Comparison of ENCODE assay signal across 12 cellular contexts in genomic region chr10:72085864-72086465, GRCh38. TPM values are rescaled to one million over a fixed set of nuclear protein-coding genes. Genes with fewer than 3 reads are reported as not detected.
DNase-seq lines count a peak whose midpoint lies in the region; ATAC-seq and TF ChIP-seq lines count a peak whose summit lies in the region.
"Had no signal": no experiment of that assay in that cellular context is flagged by ENCODE, and none has a peak within 500 bp of the region (broad histone marks: within the 10 kb centered on the region; RNA-seq: fewer than 3 reads in every experiment).

No MANE protein-coding gene starts in this region.

- TF ChIP-seq POLR2A in spleen (IDR thresholded peaks at IDR 0.05) (no peak), breast epithelium (IDR thresholded peaks at IDR 0.05) (no peak)

- no peaks in the 10 kb centered on the region for H3K27me3 Mint-ChIP-seq in activated T-cell treated with anti-CD3 and anti-CD28 coated beads, Interleukin-2, amount 50 U/mL, for 24 hours

- intact Hi-C loops in spleen (cut with DNase I; ENCODE audit: low total_unique reads) (no loop called here), breast epithelium (cut with DNase I; ENCODE audit: low total_unique reads) (no loop called here)

- peak overlapping the region; percentile 100 for H3K4me3 Mint-ChIP-seq in activated T-cell treated with anti-CD3 and anti-CD28 coated beads, Interleukin-2, amount 50 U/mL, for 24 hours

- peaks cover 78% of the 10 kb centered on the region for H3K4me1 Mint-ChIP-seq in activated T-cell treated with anti-CD3 and anti-CD28 coated beads, Interleukin-2, amount 50 U/mL, for 24 hours (ENCODE audit: low read depth)

- no peaks in the 10 kb centered on the region for H3K9me3 Mint-ChIP-seq in activated T-cell treated with anti-CD3 and anti-CD28 coated beads, Interleukin-2, amount 50 U/mL, for 24 hours

- H3K27ac Mint-ChIP-seq in activated T-cell treated with anti-CD3 and anti-CD28 coated beads, Interleukin-2, amount 50 U/mL, for 24 hours = peak overlapping the region; percentile 89

- H3K27me3 ChIP-seq in OCI-LY1 (ENCODE audit: insufficient read depth, low read length) (no peaks in the 10 kb centered on the region), spleen (replicated peaks in 1 of 7) (peaks cover 0 to 30% (median 16%) of the 10 kb centered on the region in 7 donors), breast epithelium (peaks cover 0 to 21% of the 10 kb centered on the region in 2 donors)
- H3K27me3 ChIP-seq in effector memory CD4-positive, alpha-beta T cell (replicated peaks; ENCODE audit: control insufficient read depth, insufficient read depth, low read length, poor library complexity, severe bottlenecking) = no peaks in the 10 kb centered on the region

- no peak for DNase-seq in activated T-cell treated with anti-CD3 and anti-CD28 coated beads, Interleukin-2, amount 50 U/mL, for 24 hours
- DNase-seq in activated T-cell treated with anti-CD3 and anti-CD28 coated beads, Interleukin-2, amount 50 U/mL, for 1 hour = no peak
- no peak for DNase-seq in effector memory CD4-positive, alpha-beta T cell
- DNase-seq in spleen = no peak
- DNase-seq in mucosa of gallbladder (ENCODE audit: low spot score) = no peak
- DNase-seq in breast epithelium (ENCODE audit: low spot score in 2 of 2) = no peak
- DNase-seq: NCI-H2227 treated with DMSO at 0.1 percent for 48 hours, sigmoid colon had no signal

- ATAC-seq in GM21825 (IDR thresholded peaks at IDR 0.05; ENCODE audit: unreplicated experiment) = no peak
- ATAC-seq: Panc1 had no signal

- 21 to 44% (median 36%) methylated on average over 1 of the region's 1 CpG for WGBS in spleen, 5 donors

- H3K4me3 ChIP-seq in OCI-LY1 (ENCODE audit: low read depth, low read length, poor library complexity, severe bottlenecking) (peak overlapping the region; percentile 79), spleen (peak overlapping the region in 7 of 8 donors; percentile 51 to 78 (median 59)), breast epithelium (peak overlapping the region in 1 of 3 donors; percentile 31)
- H3K4me3 ChIP-seq in effector memory CD4-positive, alpha-beta T cell (ENCODE audit: insufficient read depth, low read depth, low read length, poor library complexity, severe bottlenecking) = peak overlapping the region; percentile 99
- H3K4me3 ChIP-seq: hepatocyte had no signal

- no peak overlapping the region; the same call in 1 of the 2 replicates for H3K9ac ChIP-seq in OCI-LY1 (ENCODE audit: low read length)

- peaks cover 76% of the 10 kb centered on the region for H3K4me1 ChIP-seq in OCI-LY1 (ENCODE audit: insufficient read depth, low read length, severe bottlenecking)
- peaks cover 69% of the 10 kb centered on the region for H3K4me1 ChIP-seq in effector memory CD4-positive, alpha-beta T cell (ENCODE audit: control insufficient read depth, insufficient read depth, low read length, poor library complexity, severe bottlenecking)
- peaks cover 8 to 94% (median 61%) of the 10 kb centered on the region in 6 donors for H3K4me1 ChIP-seq in spleen
- H3K4me1 ChIP-seq in breast epithelium = peaks cover 7 to 11% of the 10 kb centered on the region in 2 donors

- TF ChIP-seq CTCF in OCI-LY1 (IDR thresholded peaks at IDR 0.05; ENCODE audit: low read length) (no peak), spleen (IDR thresholded peaks at IDR 0.05 in 8 of 11, conservative IDR thresholded peaks at IDR 0.05 in 3 of 11) (no peak), breast epithelium (IDR thresholded peaks at IDR 0.05) (no peak)

- no peaks in the 10 kb centered on the region for H3K79me2 ChIP-seq in OCI-LY1 (ENCODE audit: insufficient read depth, low read length)
- H3K79me2 ChIP-seq: hepatocyte had no signal

- peaks cover 59% of the 10 kb centered on the region for H3K36me3 Mint-ChIP-seq in activated T-cell treated with anti-CD3 and anti-CD28 coated beads, Interleukin-2, amount 50 U/mL, for 24 hours (ENCODE audit: low read depth)

- H3F3A ChIP-seq in OCI-LY1 (ENCODE audit: insufficient read depth, low read length) = no peaks in the 10 kb centered on the region

- H3K9me2 ChIP-seq in OCI-LY1 (ENCODE audit: low read depth, low read length) = no peaks in the 10 kb centered on the region

- H3K4me2 ChIP-seq in OCI-LY1 (ENCODE audit: low read length) = peak overlapping the region; percentile 81; the same call in 1 of the 2 replicates

- H3K27ac ChIP-seq in OCI-LY1 (ENCODE audit: low read depth, low read length, poor library complexity, severe bottlenecking) (peak overlapping the region; percentile 86), spleen (peak overlapping the region in 7 of 8 donors; percentile 25 to 91 (median 89)), breast epithelium (peak overlapping the region in 1 of 2 donors; percentile 37)
- peak overlapping the region; percentile 93 for H3K27ac ChIP-seq in effector memory CD4-positive, alpha-beta T cell (ENCODE audit: insufficient read depth, low read length, poor library complexity, severe bottlenecking)
- H3K27ac ChIP-seq: hepatocyte had no signal

- H3K36me3 ChIP-seq in OCI-LY1 (ENCODE audit: insufficient read depth, low read length) (no peaks in the 10 kb centered on the region; the same call in 1 of the 2 replicates), spleen (peaks cover 0 to 5% (median 0%) of the 10 kb centered on the region in 6 donors), breast epithelium (no peaks in the 10 kb centered on the region)
- H3K36me3 ChIP-seq in effector memory CD4-positive, alpha-beta T cell (ENCODE audit: control insufficient read depth, insufficient read depth, low read length) = peaks cover 54% of the 10 kb centered on the region
- H3K36me3 ChIP-seq: sigmoid colon had no signal

- H4K20me1 ChIP-seq in OCI-LY1 (ENCODE audit: insufficient read depth, low read length) = no peaks in the 10 kb centered on the region

- H2AFZ ChIP-seq in OCI-LY1 (ENCODE audit: low read length) = no peak overlapping the region
- H2AFZ ChIP-seq: hepatocyte had no signal

- no peaks in the 10 kb centered on the region for H3K9me3 ChIP-seq in OCI-LY1 (ENCODE audit: low read length)
- H3K9me3 ChIP-seq in effector memory CD4-positive, alpha-beta T cell (ENCODE audit: control insufficient read depth, low read length) = no peaks in the 10 kb centered on the region
- H3K9me3 ChIP-seq in spleen = no peaks in the 10 kb centered on the region
- no peaks in the 10 kb centered on the region for H3K9me3 ChIP-seq in breast epithelium
- H3K9me3 ChIP-seq: sigmoid colon had no signal

RNA-seq across cellular contexts. Expression of gene SPOCK2, which starts 2.4 kb away (rescaled TPM):
- 10 to 100 TPM; 32.2 to 64.3 (median 43.5) TPM for total RNA-seq in spleen
- polyA plus RNA-seq in spleen = 10 to 100 TPM; 12.6 to 28.4 (median 23.6) TPM
- 250 TPM for total RNA-seq in mucosa of gallbladder
- total RNA-seq in breast epithelium = 1 to 10 TPM; 3.9 to 4.5 (median 4.1) TPM

Comparison
In these comparisons a context has a peak if more than half of its experiments do, and no peak if none do; other contexts are left out.
1. RNA of gene SPOCK2, which starts 2.4 kb away (total RNA-seq): 250 TPM in mucosa of gallbladder (single experiment) and 32.2 to 64.3 TPM in spleen; 3.9 to 4.5 TPM in breast epithelium; every median in the first group is over 4 times any median in the second.